8 cellular contexts compared by ENCODE assay signal in genomic region chr14:34301107-34301734, GRCh38.
A peak's percentile ranks its signal among the peaks of the same experiment; 100 is the strongest.
DNase-seq lines count a peak whose midpoint lies in the region; ATAC-seq and TF ChIP-seq lines count a peak whose summit lies in the region.

No MANE protein-coding gene starts in this region.

- TF ChIP-seq EP300 in suprapubic skin (IDR thresholded peaks at IDR 0.05): no peak

- H3K4me1 ChIP-seq in hepatocyte (ENCODE audit: insufficient read depth): no peaks in the 10 kb centered on the region
- H3K4me1 ChIP-seq in suprapubic skin: peaks cover 8% of the 10 kb centered on the region

- no peak overlapping the region for H3K4me3 ChIP-seq in WI38 (ENCODE audit: low read depth, low read length)
- H3K4me3 ChIP-seq in hepatocyte: no peak overlapping the region
- no peak overlapping the region for H3K4me3 ChIP-seq in suprapubic skin

- no peaks in the 10 kb centered on the region for H3K79me2 ChIP-seq in hepatocyte

- H4K20me1 ChIP-seq in hepatocyte (ENCODE audit: insufficient read depth, poor library complexity, severe bottlenecking): no peaks in the 10 kb centered on the region

- peak; percentile 18 for DNase-seq in AML-193 (lab: John Stamatoyannopoulos, UW)
- DNase-seq in GM13977 (ENCODE audit: low spot score): peak; percentile 43
- DNase-seq in NCI-H2081 (lab: John Stamatoyannopoulos, UW): peak; percentile 60 to 63
- peak; percentile 68 for DNase-seq in hepatocyte (ENCODE audit: low spot score)
- no peak for DNase-seq in suprapubic skin (ENCODE audit: low spot score in 2 of 2)
- DNase-seq in islet precursor cell: no peak

- no peaks in the 10 kb centered on the region for H3K9me2 ChIP-seq in hepatocyte (replicated peaks; ENCODE audit: insufficient read depth)

- 73% methylated on average over 1 of the region's 1 CpG for WGBS in hepatocyte (ENCODE audit: low lambda C conversion rate, missing lambda C conversion rate)
- WGBS in suprapubic skin: 17% methylated on average over 1 of the region's 1 CpG

- no peaks in the 10 kb centered on the region for H3K27me3 ChIP-seq in hepatocyte
- no peaks in the 10 kb centered on the region for H3K27me3 ChIP-seq in suprapubic skin

- no peak overlapping the region for H2AFZ ChIP-seq in hepatocyte

- TF ChIP-seq POLR2A in suprapubic skin (IDR thresholded peaks at IDR 0.05): no peak

- no peak overlapping the region for H3K4me2 ChIP-seq in hepatocyte

- no peak overlapping the region for H3K27ac ChIP-seq in hepatocyte
- H3K27ac ChIP-seq in suprapubic skin: no peak overlapping the region

- in situ Hi-C loops in GM13977 (cut with MboI; ENCODE audit: low pct_unique_long_range_greater_than_20kb, low sequenced_read_pairs, unreplicated experiment): no loop called here

- no peaks in the 10 kb centered on the region for H3K36me3 ChIP-seq in hepatocyte (replicated peaks; ENCODE audit: insufficient read depth, low read depth)
- H3K36me3 ChIP-seq in suprapubic skin: no peaks in the 10 kb centered on the region

- no peaks in the 10 kb centered on the region for H3K9me3 ChIP-seq in hepatocyte (ENCODE audit: low read depth)
- no peaks in the 10 kb centered on the region for H3K9me3 ChIP-seq in suprapubic skin

- TF ChIP-seq CTCF in GM13977 (IDR thresholded peaks at IDR 0.05; ENCODE audit: extremely low read depth, insufficient read depth, missing control alignments) (peak; percentile 46), WI38 (IDR thresholded peaks at IDR 0.05; ENCODE audit: low read depth, low read length) (peak; percentile 22; the same call in 1 of the 2 replicates), hepatocyte (IDR thresholded peaks at IDR 0.05; ENCODE audit: poor library complexity) (peak; percentile 72), suprapubic skin (IDR thresholded peaks at IDR 0.05) (peak; percentile 23 to 40)

- ATAC-seq in activated CD4-positive, CD25-positive, alpha-beta regulatory T cell treated with anti-CD3 and anti-CD28 coated beads, Interleukin-2, amount 50 U/mL, for 24 hours: no peak

Comparison
In these comparisons a context has a peak if more than half of its experiments do, and no peak if none do; other contexts are left out.
1. DNase-seq: peak in AML-193 (2 of 2), GM13977 (single experiment), NCI-H2081 (2 of 2) and hepatocyte (single experiment); none in suprapubic skin (0 of 2) and islet precursor cell (single experiment).
2. CTCF ChIP-seq: peak in every context shown above with its lines; median percentile 72 in hepatocyte; 46 in GM13977; 32 in suprapubic skin; 22 in WI38.